In genomic region chr9:127262621-127263020, GRCh38 we compare ENCODE assay signal across 16 cellular contexts. TPM values are rescaled to one million over a fixed set of nuclear protein-coding genes. Genes with fewer than 3 reads are reported as not detected.
DNase-seq lines count a peak whose midpoint lies in the region; ATAC-seq and TF ChIP-seq lines count a peak whose summit lies in the region.
"Had no signal": no experiment of that assay in that cellular context is flagged by ENCODE, and none has a peak within 500 bp of the region (broad histone marks: within the 10 kb centered on the region; RNA-seq: fewer than 3 reads in every experiment).

No MANE protein-coding gene starts in this region.

- H3K36me3 ChIP-seq in IMR-90 (ENCODE audit: control insufficient read depth, insufficient read depth, low read length) = no peaks in the 10 kb centered on the region
- no peaks in the 10 kb centered on the region for H3K36me3 ChIP-seq in ascending aorta
- H3K36me3 ChIP-seq in transverse colon = no peaks in the 10 kb centered on the region

- in situ Hi-C loops in IMR-90 (cut with MboI; ENCODE audit: low sequenced_read_pairs) = no loop called here
- in situ Hi-C loops in transverse colon (cut with MboI; ENCODE audit: low pct_ligation_motif_present in 1 of 4, low pct_unique_long_range_greater_than_20kb in 1 of 4, low sequenced_read_pairs in 3 of 4) = no loop called here

- H2AK9ac ChIP-seq in IMR-90 (replicated peaks; ENCODE audit: low read depth, low read length, poor library complexity) = no peak overlapping the region

- no peaks in the 10 kb centered on the region for H3K27me3 ChIP-seq in IMR-90 (ENCODE audit: control insufficient read depth, insufficient read depth, low read length)
- no peaks in the 10 kb centered on the region for H3K27me3 ChIP-seq in ascending aorta
- H3K27me3 ChIP-seq in layer of hippocampus (ENCODE audit: control insufficient read depth, insufficient read depth, low read length) = no peaks in the 10 kb centered on the region
- no peaks in the 10 kb centered on the region for H3K27me3 ChIP-seq in transverse colon

- no peaks in the 10 kb centered on the region for H3K79me1 ChIP-seq in IMR-90 (ENCODE audit: low read depth in 1 of 2, low read length in 2 of 2)

- H4K20me1 ChIP-seq in IMR-90 (ENCODE audit: insufficient read depth, low read length) = no peaks in the 10 kb centered on the region

- H3K27ac ChIP-seq in IMR-90 (ENCODE audit: insufficient read depth, low read length) (no peak overlapping the region), ascending aorta (peak overlapping the region; percentile 56 to 58), layer of hippocampus (ENCODE audit: low read depth, low read length) (peak overlapping the region; percentile 72), transverse colon (no peak overlapping the region)
- H3K27ac ChIP-seq: GM23248 had no signal

- H3K18ac ChIP-seq in IMR-90 (ENCODE audit: low read depth, low read length) = no peak overlapping the region

- H3K4me2 ChIP-seq in IMR-90 (ENCODE audit: low read depth, low read length) = no peak overlapping the region

- ATAC-seq in IMR-90 (ENCODE audit: low read depth) = no peak; the same call in 1 of the 2 replicates
- ATAC-seq in GM18517 (IDR thresholded peaks at IDR 0.05; ENCODE audit: unreplicated experiment) = no peak

- POLR2A ChIA-PET in IMR-90 (lab: Charles Lee; ENCODE audit: unreplicated experiment) = no interaction called here

- no peak overlapping the region for H2BK15ac ChIP-seq in IMR-90 (ENCODE audit: low read depth, low read length)

- 0 out of 2 replicates have a peak, but pooled peaks cover 2% of the 10 kb centered on the region for H3K4me1 ChIP-seq in IMR-90 (ENCODE audit: control insufficient read depth, insufficient read depth, low read length)
- peaks cover 10 to 44% of the 10 kb centered on the region in 2 donors for H3K4me1 ChIP-seq in ascending aorta
- peaks cover 0 to 16% (median 0%) of the 10 kb centered on the region in 4 donors for H3K4me1 ChIP-seq in transverse colon

- TF ChIP-seq CTCF in IMR-90 (conservative IDR thresholded peaks at IDR 0.05; ENCODE audit: low read depth, low read length) (no peak), ascending aorta (IDR thresholded peaks at IDR 0.05) (no peak), transverse colon (IDR thresholded peaks at IDR 0.05) (no peak)

- no peak overlapping the region for H3K56ac ChIP-seq in IMR-90 (ENCODE audit: extremely low read depth, insufficient read depth, low read length)

- intact Hi-C loops in IMR-90 (cut with micrococcal nuclease) (no loop called here), ascending aorta (cut with DNase I) (no loop called here), transverse colon (cut with DNase I; ENCODE audit: low total_unique reads) (no loop called here)

- no peak overlapping the region for H3K4ac ChIP-seq in IMR-90 (ENCODE audit: low read depth, low read length)

- no TSS peak for BruUV-seq in IMR-90 (replicated peaks; lab: Mats Ljungman, UMichigan)

- no peak overlapping the region for H3K23ac ChIP-seq in IMR-90 (ENCODE audit: low read depth, low read length)

- H3K9me3 ChIP-seq in IMR-90 (ENCODE audit: control insufficient read depth, insufficient read depth, low read length) (no peaks in the 10 kb centered on the region), ascending aorta (no peaks in the 10 kb centered on the region), transverse colon (no peaks in the 10 kb centered on the region)

- no peak overlapping the region for H3K9ac ChIP-seq in IMR-90 (ENCODE audit: low read depth, low read length)
- H3K9ac ChIP-seq: GM23248 had no signal

- CTCF ChIA-PET in IMR-90 (lab: Yijun Ruan, JAX) = no interaction called here

- H2BK120ac ChIP-seq in IMR-90 (ENCODE audit: low read depth, low read length) = no peak overlapping the region

- no peak overlapping the region for H4K5ac ChIP-seq in IMR-90 (ENCODE audit: low read depth, low read length)

- H2BK20ac ChIP-seq in IMR-90 (ENCODE audit: low read depth, low read length) = no peak overlapping the region

- H2AFZ ChIP-seq in IMR-90 (replicated peaks; ENCODE audit: low read length, poor library complexity) = no peak overlapping the region
- H2AFZ ChIP-seq: GM23248 had no signal

- dilution Hi-C loops in IMR-90 (cut with HindIII; ENCODE audit: low sequenced_read_pairs, unreplicated experiment) = no loop called here

- no peaks in the 10 kb centered on the region for H3K9me1 ChIP-seq in IMR-90 (ENCODE audit: insufficient read depth, low read length)

- H4K8ac ChIP-seq in IMR-90 (ENCODE audit: low read depth in 2 of 2, low read length in 2 of 2) = no peak overlapping the region

- H2BK5ac ChIP-seq in IMR-90 (ENCODE audit: low read depth, low read length, poor library complexity, severe bottlenecking) = no peak overlapping the region

- DNase-seq in IMR-90 = peak; percentile 4
- DNase-seq in ascending aorta (ENCODE audit: low spot score in 2 of 2) = no peak
- DNase-seq in superior temporal gyrus (ENCODE audit: extremely low spot score) = peak; percentile 64
- DNase-seq in NCI-H2196 (lab: John Stamatoyannopoulos, UW; ENCODE audit: unreplicated experiment) = no peak
- DNase-seq in transverse colon = no peak
- DNase-seq: ACHN; CD4-positive, alpha-beta memory T cell; DND-41; GF-D8; GM23248; Kasumi-1; NCI-H1417; NCI-H2029; NCI-H524 had no signal

- H3K14ac ChIP-seq in IMR-90 (replicated peaks; ENCODE audit: low read depth, low read length) = no peak overlapping the region

- TF ChIP-seq POLR2A in IMR-90 (IDR thresholded peaks at IDR 0.05; ENCODE audit: low read depth, low read length) = no peak
- no peak for TF ChIP-seq POLR2A in transverse colon (IDR thresholded peaks at IDR 0.05)

- H3K4me3 ChIP-seq in IMR-90 (ENCODE audit: insufficient read depth, low read depth, low read length) (no peak overlapping the region), ascending aorta (no peak overlapping the region), transverse colon (no peak overlapping the region)
- H3K4me3 ChIP-seq: GM23248 had no signal

- no peak for TF ChIP-seq EP300 in transverse colon (IDR thresholded peaks at IDR 0.05; ENCODE audit: low read depth)

- no peak overlapping the region for H4K91ac ChIP-seq in IMR-90 (ENCODE audit: insufficient read depth, low read depth, low read length)

- TF ChIP-seq RAD21 in IMR-90 (IDR thresholded peaks at IDR 0.05; ENCODE audit: low read length) = no peak

- no peak overlapping the region for H2AK5ac ChIP-seq in IMR-90 (ENCODE audit: low read depth, low read length)

TF ChIP-seq in IMR-90, 13 proteins besides CTCF, POLR2A, EP300 and RAD21:
- TF ChIP-seq MAZ (IDR thresholded peaks at IDR 0.05; ENCODE audit: borderline replicate concordance, low read depth, low read length) (no peak), FOS (IDR thresholded peaks at IDR 0.05; ENCODE audit: low read depth, low read length) (no peak), NFE2L2 (IDR thresholded peaks at IDR 0.05; ENCODE audit: low read depth, low read length) (no peak), BHLHE40 (IDR thresholded peaks at IDR 0.05; ENCODE audit: low read depth, low read length) (no peak), MAFK (IDR thresholded peaks at IDR 0.05; ENCODE audit: low read depth, low read length) (no peak), SMC3 (IDR thresholded peaks at IDR 0.05; ENCODE audit: low read depth, low read length) (no peak), RFX5 (IDR thresholded peaks at IDR 0.05; ENCODE audit: low read depth, low read length) (no peak), CEBPB (IDR thresholded peaks at IDR 0.05; ENCODE audit: low read depth, low read length) (no peak), USF2 (IDR thresholded peaks at IDR 0.05; ENCODE audit: low read depth, low read length) (no peak)

RNA-seq across cellular contexts. Expression of gene GARNL3, which starts 2.0 kb away (rescaled TPM):
- total RNA-seq in IMR-90 (2012; rRNA removed) = 3.9 and 5.0 TPM in 2 replicates
- 1.9 and 2.2 TPM in 2 replicates for polyA plus RNA-seq in IMR-90 (2012; rRNA removed)
- polyA plus RNA-seq in IMR-90 (2012; cell fraction: cytosol; rRNA removed) = 0.91 and 1.0 TPM in 2 replicates
- polyA plus RNA-seq in IMR-90 (2012; cell fraction: nucleus; rRNA removed; ENCODE audit: low replicate concordance) = 3.1 and 10.9 TPM in 2 replicates
- total RNA-seq in ascending aorta = 162 TPM
- total RNA-seq in transverse colon = 10 to 100 TPM in 3 of 4 donors, 1 to 10 TPM in 1; 6.0 to 19.5 (median 11.8) TPM

Comparison
In these comparisons a context has a peak if more than half of its experiments do, and no peak if none do; other contexts are left out.
1. DNase-seq: peak in IMR-90 (single experiment) and superior temporal gyrus (single experiment); none in ascending aorta (0 of 2), NCI-H2196 (single experiment) and transverse colon (single experiment).
2. H3K27ac ChIP-seq: peak in ascending aorta (2 of 2) and layer of hippocampus (single experiment); none in IMR-90 (single experiment) and transverse colon (0 of 4).